ENCODE assay signal across 10 cellular contexts in the genomic region with DNA sequence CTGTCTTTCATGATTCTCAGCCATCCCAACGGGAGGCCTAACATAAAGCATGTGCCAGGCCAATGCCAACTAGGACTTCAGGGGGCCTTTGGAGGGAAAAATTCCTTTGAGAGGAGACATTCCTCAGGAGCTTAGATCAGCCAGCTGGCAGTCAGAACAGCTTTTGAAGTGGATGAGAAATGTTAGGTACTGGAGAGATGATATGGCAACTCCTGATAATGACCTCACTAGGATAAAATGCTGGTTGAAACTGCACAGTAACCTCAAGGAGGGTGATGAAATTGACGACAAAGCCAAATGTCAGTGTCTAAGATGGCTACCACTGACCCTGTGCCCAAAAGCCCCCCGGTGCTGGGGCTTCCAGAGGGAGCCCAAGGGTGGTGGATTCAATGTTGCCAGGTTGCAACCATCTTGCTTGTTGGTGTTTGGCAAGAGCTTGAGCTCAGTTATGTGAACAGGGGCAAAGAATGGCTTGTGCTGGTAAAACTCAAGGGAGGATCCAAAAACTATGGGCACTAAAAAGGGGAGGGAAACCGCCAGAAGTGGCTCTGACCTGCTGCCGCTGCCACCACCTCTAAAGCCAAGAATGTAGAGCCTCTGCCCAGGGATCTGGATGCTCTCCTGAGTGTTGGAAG.
A peak's percentile ranks its signal among the peaks of the same experiment; 100 is the strongest.
DNase-seq lines count a peak whose midpoint lies in the region; ATAC-seq and TF ChIP-seq lines count a peak whose summit lies in the region.
"Had no signal": no experiment of that assay in that cellular context is flagged by ENCODE, and none has a peak within 500 bp of the region (broad histone marks: within the 10 kb centered on the region; RNA-seq: fewer than 3 reads in every experiment).

No MANE protein-coding gene starts in this region.

- peaks cover 25% of the 10 kb centered on the region for H3K4me1 ChIP-seq in lower lobe of right lung
- H3K4me1 ChIP-seq: BLaER1 had no signal

- POLR2A ChIA-PET in activated CD4-positive, alpha-beta memory T cell treated with anti-CD3 and anti-CD28 coated beads for 36 hours (lab: Charles Lee), result no interaction called here
- POLR2A ChIA-PET in activated CD4-positive, alpha-beta memory T cell treated with anti-CD3 and anti-CD28 coated beads, Interleukin-2, amount 10 ng/mL, durations not matched to agents 7 days and 5 days (lab: Charles Lee), result no interaction called here

- CTCF ChIA-PET in activated CD4-positive, alpha-beta memory T cell treated with anti-CD3 and anti-CD28 coated beads for 36 hours (lab: Charles Lee), result interaction anchor here (1.5 kb wide), 1 partner anchor 12 kb away, joined by 3 read pairs; no protein-coding TSS in a partner anchor
- CTCF ChIA-PET in activated CD4-positive, alpha-beta memory T cell treated with anti-CD3 and anti-CD28 coated beads, Interleukin-2, amount 10 ng/mL, durations not matched to agents 7 days and 5 days (lab: Charles Lee), result interaction anchor here (0.8 to 2.9 kb wide), 4 partner anchors 49 to 464 kb away, joined by 3 to 15 read pairs (median 5); no protein-coding TSS in a partner anchor

- peak overlapping the region; percentile 14 for H3K27ac Mint-ChIP-seq in activated CD4-positive, alpha-beta memory T cell treated with anti-CD3 and anti-CD28 coated beads for 36 hours
- H3K27ac Mint-ChIP-seq in activated CD4-positive, alpha-beta memory T cell treated with anti-CD3 and anti-CD28 coated beads, Interleukin-2, amount 10 ng/mL, durations not matched to agents 7 days and 5 days, result no peak overlapping the region

- H3K36me3 Mint-ChIP-seq in activated CD4-positive, alpha-beta memory T cell treated with anti-CD3 and anti-CD28 coated beads for 36 hours, result peaks cover 3% of the 10 kb centered on the region
- peaks cover 18% of the 10 kb centered on the region for H3K36me3 Mint-ChIP-seq in activated CD4-positive, alpha-beta memory T cell treated with anti-CD3 and anti-CD28 coated beads, Interleukin-2, amount 10 ng/mL, durations not matched to agents 7 days and 5 days (ENCODE audit: low read depth)

- TF ChIP-seq CTCF in cardiac fibroblast (IDR thresholded peaks at IDR 0.05; ENCODE audit: low read depth, low read length) (no peak), lower lobe of right lung (IDR thresholded peaks at IDR 0.05) (no peak)

- no peak for DNase-seq in activated CD4-positive, alpha-beta memory T cell treated with anti-CD3 and anti-CD28 coated beads for 36 hours
- DNase-seq in activated CD4-positive, alpha-beta memory T cell treated with anti-CD3 and anti-CD28 coated beads, Interleukin-2, amount 10 ng/mL, durations not matched to agents 7 days and 5 days, result no peak
- DNase-seq in cardiac fibroblast (ENCODE audit: low read depth in 2 of 2) (peak; percentile 85 to 95), lower lobe of right lung (no peak), SK-N-DZ (ENCODE audit: low spot score) (no peak), NCI-H748 treated with DMSO at 0.1 percent for 48 hours (lab: John Stamatoyannopoulos, UW) (no peak)
- DNase-seq: MM.1S had no signal

- peaks cover 45% of the 10 kb centered on the region for H3K36me3 ChIP-seq in lower lobe of right lung

- no peak overlapping the region for H3K4me3 Mint-ChIP-seq in activated CD4-positive, alpha-beta memory T cell treated with anti-CD3 and anti-CD28 coated beads for 36 hours
- no peak overlapping the region for H3K4me3 Mint-ChIP-seq in activated CD4-positive, alpha-beta memory T cell treated with anti-CD3 and anti-CD28 coated beads, Interleukin-2, amount 10 ng/mL, durations not matched to agents 7 days and 5 days

- H3K27me3 ChIP-seq in lower lobe of right lung (ENCODE audit: low read depth), result no peaks in the 10 kb centered on the region
- H3K27me3 ChIP-seq: BLaER1 had no signal

- peaks cover 12% of the 10 kb centered on the region for H3K4me1 Mint-ChIP-seq in activated CD4-positive, alpha-beta memory T cell treated with anti-CD3 and anti-CD28 coated beads for 36 hours (ENCODE audit: low read depth)
- H3K4me1 Mint-ChIP-seq in activated CD4-positive, alpha-beta memory T cell treated with anti-CD3 and anti-CD28 coated beads, Interleukin-2, amount 10 ng/mL, durations not matched to agents 7 days and 5 days, result peaks cover 12% of the 10 kb centered on the region

- no peaks in the 10 kb centered on the region for H3K9me3 ChIP-seq in lower lobe of right lung
- H3K9me3 ChIP-seq: BLaER1 had no signal

- H3K27me3 Mint-ChIP-seq in activated CD4-positive, alpha-beta memory T cell treated with anti-CD3 and anti-CD28 coated beads for 36 hours, result no peaks in the 10 kb centered on the region
- H3K27me3 Mint-ChIP-seq in activated CD4-positive, alpha-beta memory T cell treated with anti-CD3 and anti-CD28 coated beads, Interleukin-2, amount 10 ng/mL, durations not matched to agents 7 days and 5 days, result no peaks in the 10 kb centered on the region

- peak overlapping the region; percentile 49 for H3K27ac ChIP-seq in lower lobe of right lung
- H3K27ac ChIP-seq: BLaER1 had no signal

- no peaks in the 10 kb centered on the region for H3K9me3 Mint-ChIP-seq in activated CD4-positive, alpha-beta memory T cell treated with anti-CD3 and anti-CD28 coated beads for 36 hours
- H3K9me3 Mint-ChIP-seq in activated CD4-positive, alpha-beta memory T cell treated with anti-CD3 and anti-CD28 coated beads, Interleukin-2, amount 10 ng/mL, durations not matched to agents 7 days and 5 days, result no peaks in the 10 kb centered on the region

- intact Hi-C loops in activated CD4-positive, alpha-beta memory T cell treated with anti-CD3 and anti-CD28 coated beads for 36 hours (cut with micrococcal nuclease), result no loop called here
- intact Hi-C loops in lower lobe of right lung (cut with DNase I), result no loop called here

- ATAC-seq in lower lobe of right lung (peak; percentile 59 to 74), GM18519 (IDR thresholded peaks at IDR 0.05; ENCODE audit: low FRiP score, unreplicated experiment) (no peak), GM21529 (IDR thresholded peaks at IDR 0.05; ENCODE audit: unreplicated experiment) (no peak)

- H3K4me3 ChIP-seq in cardiac fibroblast (replicated peaks in 1 of 2; ENCODE audit: low read depth in 2 of 2, low read length in 2 of 2) (no peak overlapping the region), lower lobe of right lung (no peak overlapping the region)
- H3K4me3 ChIP-seq: BLaER1 had no signal

Comparison
In these comparisons a context has a peak if more than half of its experiments do, and no peak if none do; other contexts are left out.
1. DNase-seq: peak in cardiac fibroblast (2 of 2); none in activated CD4-positive, alpha-beta memory T cell treated with anti-CD3 and anti-CD28 coated beads for 36 hours (single experiment), activated CD4-positive, alpha-beta memory T cell treated with anti-CD3 and anti-CD28 coated beads, Interleukin-2, amount 10 ng/mL, durations not matched to agents 7 days and 5 days (single experiment), lower lobe of right lung (single experiment), SK-N-DZ (single experiment) and NCI-H748 treated with DMSO at 0.1 percent for 48 hours (single experiment).
2. ATAC-seq: peak in lower lobe of right lung (2 of 2); none in GM18519 (single experiment) and GM21529 (single experiment).